8 cellular contexts compared by ENCODE assay signal in genomic region chr11:120335596-120335927, GRCh38. TPM values are rescaled to one million over a fixed set of nuclear protein-coding genes. Genes with fewer than 3 reads are reported as not detected.
DNase-seq lines count a peak whose midpoint lies in the region; ATAC-seq and TF ChIP-seq lines count a peak whose summit lies in the region.

No MANE protein-coding gene starts in this region.

- H3K4me3 Mint-ChIP-seq in activated CD4-positive, alpha-beta T cell treated with anti-CD3 and anti-CD28 coated beads, Interleukin-2, amount 10 ng/mL, durations not matched to agents 7 days and 5 days = peak overlapping the region; percentile 31
- peak overlapping the region; percentile 70 for H3K4me3 Mint-ChIP-seq in progenitor cell of endocrine pancreas (ENCODE audit: low read depth)

- no peak overlapping the region for H3K27ac Mint-ChIP-seq in activated CD4-positive, alpha-beta T cell treated with anti-CD3 and anti-CD28 coated beads, Interleukin-2, amount 10 ng/mL, durations not matched to agents 7 days and 5 days
- H3K27ac Mint-ChIP-seq in progenitor cell of endocrine pancreas = peak overlapping the region; percentile 93

- no peaks in the 10 kb centered on the region for H3K9me3 Mint-ChIP-seq in activated CD4-positive, alpha-beta T cell treated with anti-CD3 and anti-CD28 coated beads, Interleukin-2, amount 10 ng/mL, durations not matched to agents 7 days and 5 days
- H3K9me3 Mint-ChIP-seq in progenitor cell of endocrine pancreas (ENCODE audit: low read depth) = no peaks in the 10 kb centered on the region

- CTCF ChIA-PET in activated CD4-positive, alpha-beta T cell treated with anti-CD3 and anti-CD28 coated beads, Interleukin-2, amount 10 ng/mL, durations not matched to agents 7 days and 5 days (lab: Charles Lee) = interaction anchor here (0.6 to 1.0 kb wide), 3 partner anchors 8 to 672 kb away, joined by 3 to 5 read pairs (median 3); no protein-coding TSS in a partner anchor

- peak overlapping the region; percentile 70 for H3K4me3 ChIP-seq in AG10803 (ENCODE audit: low read length)

- H3K27me3 Mint-ChIP-seq in activated CD4-positive, alpha-beta T cell treated with anti-CD3 and anti-CD28 coated beads, Interleukin-2, amount 10 ng/mL, durations not matched to agents 7 days and 5 days = peaks cover 67% of the 10 kb centered on the region
- H3K27me3 Mint-ChIP-seq in progenitor cell of endocrine pancreas = no peaks in the 10 kb centered on the region

- POLR2A ChIA-PET in activated CD4-positive, alpha-beta T cell treated with anti-CD3 and anti-CD28 coated beads, Interleukin-2, amount 10 ng/mL, durations not matched to agents 7 days and 5 days (lab: Charles Lee) = no interaction called here

- ATAC-seq in GM19324 (IDR thresholded peaks at IDR 0.05; ENCODE audit: low FRiP score, unreplicated experiment) (peak; percentile 11), HG03460 (IDR thresholded peaks at IDR 0.05; ENCODE audit: unreplicated experiment) (peak; percentile 21)

- H3K36me3 Mint-ChIP-seq in activated CD4-positive, alpha-beta T cell treated with anti-CD3 and anti-CD28 coated beads, Interleukin-2, amount 10 ng/mL, durations not matched to agents 7 days and 5 days (ENCODE audit: low read depth) = no peaks in the 10 kb centered on the region
- no peaks in the 10 kb centered on the region for H3K36me3 Mint-ChIP-seq in progenitor cell of endocrine pancreas (ENCODE audit: insufficient read depth)

- peaks cover 32% of the 10 kb centered on the region for H3K4me1 Mint-ChIP-seq in activated CD4-positive, alpha-beta T cell treated with anti-CD3 and anti-CD28 coated beads, Interleukin-2, amount 10 ng/mL, durations not matched to agents 7 days and 5 days
- H3K4me1 Mint-ChIP-seq in progenitor cell of endocrine pancreas (ENCODE audit: low read depth) = peaks cover 29% of the 10 kb centered on the region

- DNase-seq in AG10803 (ENCODE audit: low read depth) = no peak
- DNase-seq in activated CD4-positive, alpha-beta T cell treated with anti-CD3 and anti-CD28 coated beads, Interleukin-2, amount 10 ng/mL, durations not matched to agents 7 days and 5 days = no peak
- DNase-seq in globus pallidus (ENCODE audit: low spot score) = peak; percentile 47
- no peak for DNase-seq in progenitor cell of endocrine pancreas (ENCODE audit: low spot score, unreplicated experiment)
- DNase-seq in ureter (ENCODE audit: low spot score) = no peak
- DNase-seq in ecto neural progenitor cell (ENCODE audit: low spot score) = no peak

- no peak for TF ChIP-seq CTCF in AG10803 (conservative IDR thresholded peaks at IDR 0.05; ENCODE audit: low read length)
- no peak for TF ChIP-seq CTCF in progenitor cell of endocrine pancreas (IDR thresholded peaks at IDR 0.05; ENCODE audit: unreplicated experiment)

RNA-seq across cellular contexts. Expression of gene ARHGEF12, which starts 0.7 kb away (rescaled TPM):
- 1 to 10 TPM; 8.1 to 9.2 TPM for total RNA-seq in activated CD4-positive, alpha-beta T cell treated with anti-CD3 and anti-CD28 coated beads, Interleukin-2, amount 10 ng/mL, durations not matched to agents 7 days and 5 days
- total RNA-seq in progenitor cell of endocrine pancreas (64.9 and 66.2 TPM in 2 replicates), ureter (163 TPM)

RNA-seq across cellular contexts. Expression of gene TLCD5, which starts 10.5 kb away (rescaled TPM):
- total RNA-seq in activated CD4-positive, alpha-beta T cell treated with anti-CD3 and anti-CD28 coated beads, Interleukin-2, amount 10 ng/mL, durations not matched to agents 7 days and 5 days = under 1 TPM; 0.19 to 0.42 TPM
- total RNA-seq in progenitor cell of endocrine pancreas = 8.9 and 9.3 TPM in 2 replicates
- total RNA-seq in ureter = 5.6 TPM
